In the genomic region with DNA sequence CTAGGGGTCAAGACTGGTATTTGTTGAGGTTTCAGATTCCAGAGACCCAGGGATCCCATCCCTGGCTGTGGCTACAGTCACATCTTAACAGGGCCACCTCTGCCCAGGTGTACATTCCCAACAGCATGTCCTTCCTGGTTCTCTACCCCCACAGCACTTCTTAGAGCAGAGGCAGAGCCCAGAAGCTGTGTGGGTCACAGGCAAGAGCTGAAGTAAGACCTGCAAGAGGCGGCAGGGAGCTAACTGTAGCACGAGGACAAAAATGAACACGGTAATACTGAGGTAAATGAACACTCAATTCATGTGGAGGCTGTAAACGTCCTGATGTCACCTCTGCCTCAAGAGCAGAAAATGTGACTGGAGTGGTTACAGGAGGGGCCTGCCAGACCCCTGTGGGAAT, we compare ENCODE assay signal across 25 cellular contexts. TPM values are rescaled to one million over a fixed set of nuclear protein-coding genes. Genes with fewer than 3 reads are reported as not detected.
DNase-seq lines count a peak whose midpoint lies in the region; ATAC-seq and TF ChIP-seq lines count a peak whose summit lies in the region.
"Had no signal": no experiment of that assay in that cellular context is flagged by ENCODE, and none has a peak within 500 bp of the region (broad histone marks: within the 10 kb centered on the region; RNA-seq: fewer than 3 reads in every experiment).

No MANE protein-coding gene starts in this region.

- no peak overlapping the region for H2AFZ ChIP-seq in osteoblast (ENCODE audit: low read length)

- intact Hi-C loops in mucosa of descending colon (cut with DNase I, micrococcal nuclease) = no loop called here

- no peaks in the 10 kb centered on the region for H3K27me3 Mint-ChIP-seq in stimulated activated naive CD8-positive, alpha-beta T cell treated with anti-CD3 and anti-CD28 coated beads, Interleukin-15, amount 100 ng/mL, for 72 hours
- H3K27me3 Mint-ChIP-seq: T-cell had no signal

- H3K79me2 ChIP-seq in osteoblast (ENCODE audit: insufficient read depth, low read length) = peaks cover 70% of the 10 kb centered on the region

- DNase-seq in stimulated activated naive CD8-positive, alpha-beta T cell treated with anti-CD3 and anti-CD28 coated beads, Interleukin-15, Interleukin-2, amounts not matched to agents 100 U/mL and 50 U/mL, for 24 hours = no peak
- no peak for DNase-seq in stimulated activated naive CD8-positive, alpha-beta T cell treated with anti-CD3 and anti-CD28 coated beads, Interleukin-15, amount 100 ng/mL, for 72 hours
- DNase-seq in caudate nucleus (lab: John Stamatoyannopoulos, UW) (peak in 1 of 61 donors; percentile 26), osteoblast (ENCODE audit: insufficient read length, low spot score, missing footprints) (peak; percentile 49), medulla oblongata (ENCODE audit: extremely low spot score) (no peak), mucosa of descending colon (no peak)
- DNase-seq: activated CD4-positive, CD25-positive, alpha-beta regulatory T cell treated with anti-CD3 and anti-CD28 coated beads, Interleukin-2, amount 50 U/mL, for 72 hours; activated CD8-positive, alpha-beta memory T cell treated with anti-CD3 and anti-CD28 coated beads for 24 hours; activated T-cell treated with anti-CD3 and anti-CD28 coated beads, Interleukin-2, amount 50 U/mL, for 1 hour; body of pancreas; esophagus squamous epithelium; hippocampal formation; immature natural killer cell; IMR-90; NCI-H1048; NCI-H1694 treated with DMSO at 0.1 percent for 48 hours; NCI-H2171; NCI-H510A treated with DMSO at 0.1 percent for 48 hours; NK-92 treated with Interleukin-12 subunit alpha and Interleukin-12 subunit beta, amount 100 ng/mL, for 24 hours; SHP77 treated with DMSO at 0.1 percent for 48 hours; T-cell had no signal

- peaks cover 14% of the 10 kb centered on the region for H3K4me1 Mint-ChIP-seq in stimulated activated naive CD8-positive, alpha-beta T cell treated with anti-CD3 and anti-CD28 coated beads, Interleukin-15, amount 100 ng/mL, for 72 hours

- no peaks in the 10 kb centered on the region for H3K27me3 ChIP-seq in osteoblast (ENCODE audit: insufficient read depth, low read length)
- H3K27me3 ChIP-seq: body of pancreas, esophagus squamous epithelium had no signal

- peak; percentile 17 for ATAC-seq in stimulated activated naive CD8-positive, alpha-beta T cell treated with anti-CD3 and anti-CD28 coated beads, Interleukin-15, Interleukin-2, amounts not matched to agents 100 U/mL and 50 U/mL, for 24 hours
- ATAC-seq in stimulated activated naive CD8-positive, alpha-beta T cell treated with anti-CD3 and anti-CD28 coated beads, Interleukin-15, amount 100 ng/mL, for 72 hours = no peak
- no peak for ATAC-seq in GM21576 (IDR thresholded peaks at IDR 0.05; ENCODE audit: unreplicated experiment)
- no peak for ATAC-seq in HG03280 (IDR thresholded peaks at IDR 0.05; ENCODE audit: unreplicated experiment)
- no peak for ATAC-seq in mucosa of descending colon
- ATAC-seq: body of pancreas, T-cell had no signal

- peak overlapping the region; percentile 64 for H3K27ac ChIP-seq in caudate nucleus (ENCODE audit: low read depth, low read length)
- H3K27ac ChIP-seq in osteoblast (ENCODE audit: low read depth, low read length) = no peak overlapping the region

- H3K36me3 ChIP-seq in osteoblast (ENCODE audit: insufficient read depth, low read length) (peaks cover 70% of the 10 kb centered on the region), mucosa of descending colon (ENCODE audit: low read depth) (peaks cover 4% of the 10 kb centered on the region)

- H3K4me3 ChIP-seq in osteoblast (ENCODE audit: insufficient read depth, low read length) (no peak overlapping the region), mucosa of descending colon (no peak overlapping the region)
- H3K4me3 ChIP-seq: body of pancreas, esophagus squamous epithelium, thoracic aorta had no signal

- H3K4me1 ChIP-seq in osteoblast (ENCODE audit: insufficient read depth, low read length) = peaks cover 26% of the 10 kb centered on the region
- H3K4me1 ChIP-seq in mucosa of descending colon (ENCODE audit: low read depth) = peaks cover 15% of the 10 kb centered on the region

- H3K9me3 Mint-ChIP-seq in stimulated activated naive CD8-positive, alpha-beta T cell treated with anti-CD3 and anti-CD28 coated beads, Interleukin-15, amount 100 ng/mL, for 72 hours = no peaks in the 10 kb centered on the region
- H3K9me3 Mint-ChIP-seq: immature natural killer cell, T-cell had no signal

- no peak overlapping the region for H3K4me3 Mint-ChIP-seq in stimulated activated naive CD8-positive, alpha-beta T cell treated with anti-CD3 and anti-CD28 coated beads, Interleukin-15, amount 100 ng/mL, for 72 hours
- H3K4me3 Mint-ChIP-seq: immature natural killer cell, T-cell had no signal

- H4K20me1 ChIP-seq in osteoblast (ENCODE audit: insufficient read depth, low read length) = peaks cover 15% of the 10 kb centered on the region

- H3K9me3 ChIP-seq in osteoblast (ENCODE audit: low read depth, low read length) = no peaks in the 10 kb centered on the region
- H3K9me3 ChIP-seq in mucosa of descending colon = no peaks in the 10 kb centered on the region
- H3K9me3 ChIP-seq: body of pancreas, esophagus squamous epithelium, thoracic aorta had no signal

- no peak overlapping the region for H3K4me2 ChIP-seq in osteoblast (ENCODE audit: insufficient read depth, low read length)

- no peak for TF ChIP-seq CTCF in osteoblast (IDR thresholded peaks at IDR 0.05; ENCODE audit: extremely low read depth, low read depth, low read length)
- TF ChIP-seq CTCF in mucosa of descending colon (IDR thresholded peaks at IDR 0.05) = no peak

- H3K27ac Mint-ChIP-seq in stimulated activated naive CD8-positive, alpha-beta T cell treated with anti-CD3 and anti-CD28 coated beads, Interleukin-15, amount 100 ng/mL, for 72 hours = peak overlapping the region in 1 of 2 donors; percentile 75
- H3K27ac Mint-ChIP-seq: T-cell had no signal

RNA-seq across cellular contexts. Expression of gene RAPSN, which starts 21.7 kb away (rescaled TPM):
- total RNA-seq in osteoblast (0.29 and 0.36 TPM in 2 replicates), mucosa of descending colon (under 1 TPM; 0.41 to 0.96 (median 0.95) TPM)
- total RNA-seq: body of pancreas, frontal cortex, IMR-90 had no signal

RNA-seq across cellular contexts. Expression of gene PSMC3, which starts 44.4 kb away (rescaled TPM):
- total RNA-seq in osteoblast (121 and 124 TPM in 2 replicates), mucosa of descending colon (100 to 1,000 TPM in 1 of 3 donors, 10 to 100 TPM in 2; 70.7 to 115 (median 91.0) TPM)
